9 cellular contexts compared by ENCODE assay signal in the genomic region with DNA sequence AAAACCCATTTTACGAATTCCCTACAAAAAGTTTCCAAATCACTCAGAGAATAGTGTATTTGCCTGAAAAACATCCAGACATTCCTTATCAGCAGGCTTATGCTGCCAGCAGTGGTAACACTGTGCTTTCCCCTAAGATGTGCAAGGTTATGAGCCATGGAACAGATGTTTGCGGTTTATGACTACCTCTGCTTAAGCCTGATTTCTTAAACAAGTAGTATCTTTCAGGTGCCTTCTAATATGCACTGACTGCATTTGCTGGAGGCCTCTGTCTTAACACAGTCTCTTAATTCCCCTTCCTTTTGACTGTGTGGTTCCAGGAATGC. TPM values are rescaled to one million over a fixed set of nuclear protein-coding genes. Genes with fewer than 3 reads are reported as not detected.
A peak's percentile ranks its signal among the peaks of the same experiment; 100 is the strongest.
DNase-seq lines count a peak whose midpoint lies in the region; ATAC-seq and TF ChIP-seq lines count a peak whose summit lies in the region.
"Had no signal": no experiment of that assay in that cellular context is flagged by ENCODE, and none has a peak within 500 bp of the region (broad histone marks: within the 10 kb centered on the region; RNA-seq: fewer than 3 reads in every experiment).

No MANE protein-coding gene starts in this region.

- H3K79me2 ChIP-seq in osteoblast (ENCODE audit: insufficient read depth, low read length): no peaks in the 10 kb centered on the region

- H3K36me3 Mint-ChIP-seq in activated naive CD8-positive, alpha-beta T cell treated with anti-CD3 and anti-CD28 coated beads, Interleukin-2, amount 50 U/mL, for 24 hours (ENCODE audit: low read depth): no peaks in the 10 kb centered on the region
- H3K36me3 Mint-ChIP-seq: activated naive CD4-positive, alpha-beta T cell treated with anti-CD3 and anti-CD28 coated beads, Interleukin-2, amount 50 U/mL, for 24 hours had no signal

- no peak overlapping the region for H2AFZ ChIP-seq in osteoblast (ENCODE audit: low read length)

- H3K36me3 ChIP-seq in osteoblast (ENCODE audit: insufficient read depth, low read length): no peaks in the 10 kb centered on the region

- ATAC-seq in activated naive CD8-positive, alpha-beta T cell treated with anti-CD3 and anti-CD28 coated beads, Interleukin-2, amount 50 U/mL, for 24 hours: peak; percentile 49

- CTCF ChIA-PET in GM10248 (lab: Yijun Ruan, JAX): interaction anchor here (1.7 kb wide), 1 partner anchor 59 kb away, joined by 4 read pairs; no protein-coding TSS in a partner anchor

- no peaks in the 10 kb centered on the region for H3K9me3 Mint-ChIP-seq in activated naive CD8-positive, alpha-beta T cell treated with anti-CD3 and anti-CD28 coated beads, Interleukin-2, amount 50 U/mL, for 24 hours

- H3K27ac ChIP-seq in osteoblast (ENCODE audit: low read depth, low read length): peak overlapping the region; percentile 49

- H3K4me1 Mint-ChIP-seq in activated naive CD8-positive, alpha-beta T cell treated with anti-CD3 and anti-CD28 coated beads, Interleukin-2, amount 50 U/mL, for 24 hours: peaks cover 69% of the 10 kb centered on the region

- no peaks in the 10 kb centered on the region for H3K27me3 ChIP-seq in osteoblast (ENCODE audit: insufficient read depth, low read length)

- H4K20me1 ChIP-seq in osteoblast (ENCODE audit: insufficient read depth, low read length): no peaks in the 10 kb centered on the region

- POLR2A ChIA-PET in GM10248 (lab: Yijun Ruan, JAX): no interaction called here

- H3K4me1 ChIP-seq in osteoblast (ENCODE audit: insufficient read depth, low read length): peaks cover 26% of the 10 kb centered on the region

- H3K9me3 ChIP-seq in osteoblast (ENCODE audit: low read depth, low read length): no peaks in the 10 kb centered on the region

- peak overlapping the region; percentile 79 for H3K27ac Mint-ChIP-seq in activated naive CD8-positive, alpha-beta T cell treated with anti-CD3 and anti-CD28 coated beads, Interleukin-2, amount 50 U/mL, for 24 hours

- no peak overlapping the region for H3K4me3 ChIP-seq in osteoblast (ENCODE audit: insufficient read depth, low read length)

- TF ChIP-seq CTCF in GM10248 (IDR thresholded peaks at IDR 0.05; ENCODE audit: control extremely low read depth, extremely low read depth, low read depth, missing control alignments): peak; percentile 8
- TF ChIP-seq CTCF in osteoblast (IDR thresholded peaks at IDR 0.05; ENCODE audit: extremely low read depth, low read depth, low read length): no peak

- DNase-seq in GM10248 (ENCODE audit: extremely low spot score) (no peak), HCEC 1CT (peak; percentile 44), osteoblast (ENCODE audit: insufficient read length, low spot score, missing footprints) (no peak), GM19238 (ENCODE audit: insufficient read length, low spot score) (no peak), H4 (ENCODE audit: low spot score) (no peak), SK-N-DZ (ENCODE audit: low spot score) (no peak)
- no peak for DNase-seq in activated naive CD8-positive, alpha-beta T cell treated with anti-CD3 and anti-CD28 coated beads, Interleukin-2, amount 50 U/mL, for 24 hours
- no peak for DNase-seq in activated naive CD4-positive, alpha-beta T cell treated with Interleukin-2 at 50 U/mL for 16 hours

- H3K4me3 Mint-ChIP-seq in activated naive CD8-positive, alpha-beta T cell treated with anti-CD3 and anti-CD28 coated beads, Interleukin-2, amount 50 U/mL, for 24 hours: no peak overlapping the region

- H3K4me2 ChIP-seq in osteoblast (ENCODE audit: insufficient read depth, low read length): no peak overlapping the region

- H3K27me3 Mint-ChIP-seq in activated naive CD8-positive, alpha-beta T cell treated with anti-CD3 and anti-CD28 coated beads, Interleukin-2, amount 50 U/mL, for 24 hours: no peaks in the 10 kb centered on the region
- H3K27me3 Mint-ChIP-seq: activated naive CD4-positive, alpha-beta T cell treated with anti-CD3 and anti-CD28 coated beads, Interleukin-2, amount 50 U/mL, for 24 hours had no signal

RNA-seq across cellular contexts. Expression of a gene that starts 54.8 kb away (rescaled TPM):
- total RNA-seq in osteoblast: 121 and 136 TPM in 2 replicates
- total RNA-seq in H4 (2014; rRNA removed; shearing (Covaris generic)): 4.1 and 8.5 TPM in 2 replicates
- 16.9 and 26.3 TPM in 2 replicates for polyA plus RNA-seq in SK-N-DZ (2014; cell fraction: cytosol; rRNA removed)
- polyA plus RNA-seq in SK-N-DZ (2014; cell fraction: nucleus; rRNA removed): 11.6 and 14.7 TPM in 2 replicates

Comparison
In these comparisons a context has a peak if more than half of its experiments do, and no peak if none do; other contexts are left out.
1. RNA of a gene that starts 54.8 kb away (total RNA-seq): 121 to 136 TPM in osteoblast; 4.1 to 8.5 TPM in H4; every median in the first group is over 10 times any median in the second.